ENCODE assay signal across 19 cellular contexts in the genomic region with DNA sequence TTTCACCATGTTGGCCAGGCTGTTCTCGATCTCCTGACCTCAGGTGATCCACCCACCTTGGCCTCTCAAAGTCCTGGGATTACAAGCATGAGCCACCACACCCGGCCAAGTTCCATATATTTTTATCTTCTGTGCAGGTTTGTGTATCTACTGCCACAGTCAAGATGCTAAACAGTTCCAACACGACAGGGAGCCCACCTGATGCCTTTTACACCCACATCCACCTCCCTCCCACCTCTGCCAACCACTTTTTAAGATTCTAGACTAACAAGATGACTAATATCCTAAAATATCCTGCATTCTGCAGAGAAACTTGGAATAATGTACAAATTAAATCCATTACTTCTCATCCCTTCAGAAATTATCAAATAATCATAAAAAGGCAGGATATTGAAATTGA.
"Had no signal": no experiment of that assay in that cellular context is flagged by ENCODE, and none has a peak within 500 bp of the region (broad histone marks: within the 10 kb centered on the region; RNA-seq: fewer than 3 reads in every experiment).

No MANE protein-coding gene starts in this region.

- H3K4me3 ChIP-seq: gastrocnemius medialis, heart right ventricle, mucosa of descending colon, prostate gland, tibial nerve had no signal

- H3K27ac ChIP-seq: gastrocnemius medialis, heart right ventricle, prostate gland, tibial nerve had no signal

- H3K4me3 Mint-ChIP-seq: activated B cell treated with CpG ODN at 0.5 μM for 24 hours; activated CD4-positive, alpha-beta T cell treated with anti-CD3 and anti-CD28 coated beads, Interleukin-2, amount 10 ng/mL, durations not matched to agents 24 days and 14 days; activated T-cell treated with anti-CD3 and anti-CD28 coated beads, Interleukin-2, amount 50 U/mL, for 72 hours; naive B cell had no signal

- H3K27ac Mint-ChIP-seq: activated B cell treated with CpG ODN at 0.5 μM for 24 hours; activated CD4-positive, alpha-beta T cell treated with anti-CD3 and anti-CD28 coated beads, Interleukin-2, amount 10 ng/mL, durations not matched to agents 24 days and 14 days had no signal

- H3K9me3 ChIP-seq: gastrocnemius medialis, mucosa of descending colon, prostate gland, tibial nerve had no signal

- H3K36me3 Mint-ChIP-seq: naive B cell had no signal

- H3K4me1 Mint-ChIP-seq: activated B cell treated with CpG ODN at 0.5 μM for 24 hours had no signal

- H3K4me1 ChIP-seq: gastrocnemius medialis, heart right ventricle, prostate gland, tibial nerve had no signal

- ATAC-seq: gastrocnemius medialis, heart right ventricle, left ventricle myocardium superior, right cardiac atrium had no signal

- DNase-seq: activated B cell treated with CpG ODN at 0.5 μM for 24 hours; activated CD4-positive, alpha-beta T cell treated with anti-CD3 and anti-CD28 coated beads, Interleukin-2, amount 10 ng/mL, durations not matched to agents 24 days and 14 days; activated gamma-delta T cell; activated T-cell treated with anti-CD3 and anti-CD28 coated beads, Interleukin-2, amount 50 U/mL, for 72 hours; cerebellar nuclear complex; cortex of kidney; gastrocnemius medialis; heart right ventricle; kidney glomerular epithelial cell; left ventricle myocardium superior; mesenchymal stem cell; mucosa of descending colon; naive B cell; right cardiac atrium; stimulated activated CD4-positive, alpha-beta T cell treated with anti-CD3 and anti-CD28 coated beads, Interleukin-2, amount 100 ng/mL, for 24 hours; stimulated activated naive CD8-positive, alpha-beta T cell treated with anti-CD3 and anti-CD28 coated beads, Interleukin-15, Interleukin-2, amounts not matched to agents 100 U/mL and 50 U/mL, for 24 hours; substantia nigra had no signal

- H3K36me3 ChIP-seq: gastrocnemius medialis, heart right ventricle, prostate gland had no signal

- H3K27me3 ChIP-seq: gastrocnemius medialis, heart right ventricle, tibial nerve had no signal

- H3K27me3 Mint-ChIP-seq: activated B cell treated with CpG ODN at 0.5 μM for 24 hours; activated CD4-positive, alpha-beta T cell treated with anti-CD3 and anti-CD28 coated beads, Interleukin-2, amount 10 ng/mL, durations not matched to agents 24 days and 14 days; naive B cell had no signal

- H3K9me3 Mint-ChIP-seq: activated CD4-positive, alpha-beta T cell treated with anti-CD3 and anti-CD28 coated beads, Interleukin-2, amount 10 ng/mL, durations not matched to agents 24 days and 14 days; activated T-cell treated with anti-CD3 and anti-CD28 coated beads, Interleukin-2, amount 50 U/mL, for 72 hours had no signal
